19 cellular contexts compared by ENCODE assay signal in the genomic region with DNA sequence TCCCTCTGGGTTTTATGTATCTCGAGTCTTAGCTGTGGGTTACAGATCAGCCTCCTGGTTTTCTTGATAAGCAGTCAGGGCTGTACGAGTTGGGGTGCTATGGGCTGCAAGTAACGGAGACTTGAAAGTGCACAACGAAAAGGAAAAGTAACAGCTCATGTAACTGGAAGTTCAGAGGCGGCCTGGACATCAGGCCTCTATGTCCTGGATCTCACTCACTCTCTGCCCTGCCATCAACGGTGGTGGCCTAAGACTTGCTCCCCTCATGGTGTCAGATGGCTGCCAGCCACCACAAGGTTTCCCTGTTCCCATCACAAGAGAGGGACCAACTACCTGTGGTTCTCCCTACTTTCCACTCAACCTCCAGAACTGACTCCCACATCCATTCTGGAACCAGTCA. TPM values are rescaled to one million over a fixed set of nuclear protein-coding genes. Genes with fewer than 3 reads are reported as not detected.
A peak's percentile ranks its signal among the peaks of the same experiment; 100 is the strongest.
DNase-seq lines count a peak whose midpoint lies in the region; TF ChIP-seq lines count a peak whose summit lies in the region.
"Had no signal": no experiment of that assay in that cellular context is flagged by ENCODE, and none has a peak within 500 bp of the region (broad histone marks: within the 10 kb centered on the region; RNA-seq: fewer than 3 reads in every experiment).

No MANE protein-coding gene starts in this region.

- intact Hi-C loops in dorsolateral prefrontal cortex (cut with DNase I) (no loop called here), posterior vena cava (cut with DNase I) (no loop called here), tibial artery (cut with DNase I; ENCODE audit: low total_unique reads) (no loop called here)

- H3K36me3 ChIP-seq in tibial artery (no peaks in the 10 kb centered on the region), WERI-Rb-1 (no peaks in the 10 kb centered on the region)
- H3K36me3 ChIP-seq: SJSA1 had no signal

- peak; percentile 51 for DNase-seq in activated effector memory CD4-positive, alpha-beta T cell treated with anti-CD3 and anti-CD28 coated beads, Interleukin-2, amount 50 U/mL, for 16 hours
- DNase-seq in activated effector memory CD4-positive, alpha-beta T cell treated with Interleukin-2 at 50 U/mL for 16 hours = no peak
- DNase-seq in dorsolateral prefrontal cortex (peak in 1 of 10 donors; percentile 21), posterior vena cava (ENCODE audit: low spot score) (peak; percentile 30), tibial artery (no peak), NCI-H2227 (lab: John Stamatoyannopoulos, UW; ENCODE audit: unreplicated experiment) (no peak), WERI-Rb-1 (no peak)
- DNase-seq: C1 segment of cervical spinal cord; CD8-positive, alpha-beta memory T cell; DMS53; EL; GOT3; MV-4-11; NCI-H187; NCI-H526; PC-9 had no signal

- H3K9me3 ChIP-seq in tibial artery (no peaks in the 10 kb centered on the region), WERI-Rb-1 (ENCODE audit: severe bottlenecking) (no peaks in the 10 kb centered on the region)
- H3K9me3 ChIP-seq: SJSA1 had no signal

- peaks cover 0 to 24% (median 16%) of the 10 kb centered on the region in 4 donors for H3K4me1 ChIP-seq in tibial artery

- H3K4me3 ChIP-seq in dorsolateral prefrontal cortex (no peak overlapping the region), tibial artery (no peak overlapping the region), WERI-Rb-1 (ENCODE audit: low read depth, low read length) (no peak overlapping the region)
- H3K4me3 ChIP-seq: PC-9, SJSA1 had no signal

- H3K27ac ChIP-seq in dorsolateral prefrontal cortex = peak overlapping the region in 57 of 59 donors; percentile 2 to 100 (median 95)
- no peak overlapping the region for H3K27ac ChIP-seq in tibial artery
- no peak overlapping the region for H3K27ac ChIP-seq in WERI-Rb-1
- H3K27ac ChIP-seq: HL-60, KMS-11, PC-9, SJSA1 had no signal

- no peak for TF ChIP-seq CTCF in dorsolateral prefrontal cortex (IDR thresholded peaks at IDR 0.05 in 54 of 56, conservative IDR thresholded peaks at IDR 0.05 in 2 of 56; ENCODE audit: low read depth in 1 of 56, partially characterized antibody in 56 of 56)
- no peak for TF ChIP-seq CTCF in tibial artery (IDR thresholded peaks at IDR 0.05)
- no peak for TF ChIP-seq CTCF in WERI-Rb-1 (IDR thresholded peaks at IDR 0.05; ENCODE audit: low read depth, low read length)

- H3K27me3 ChIP-seq in dorsolateral prefrontal cortex (no peaks in the 10 kb centered on the region), tibial artery (peaks cover 0 to 64% of the 10 kb centered on the region in 2 donors), WERI-Rb-1 (ENCODE audit: insufficient read depth, low read depth, severe bottlenecking) (peaks cover 14% of the 10 kb centered on the region)

RNA-seq across cellular contexts. Expression of a gene that starts 4.8 kb away (rescaled TPM):
- total RNA-seq in dorsolateral prefrontal cortex (100 to 1,000 TPM; 133 to 356 (median 270) TPM), posterior vena cava (10 to 100 TPM in 1 of 2 donors, 1 to 10 TPM in 1; 3.9 to 18.3 TPM)
- total RNA-seq: CD8-positive, alpha-beta memory T cell; SJSA1 had no signal

Comparison
In these comparisons a context has a peak if more than half of its experiments do, and no peak if none do; other contexts are left out.
1. DNase-seq: peak in activated effector memory CD4-positive, alpha-beta T cell treated with anti-CD3 and anti-CD28 coated beads, Interleukin-2, amount 50 U/mL, for 16 hours (single experiment) and posterior vena cava (single experiment); none in activated effector memory CD4-positive, alpha-beta T cell treated with Interleukin-2 at 50 U/mL for 16 hours (single experiment), tibial artery (0 of 2), NCI-H2227 (single experiment) and WERI-Rb-1 (single experiment).
2. H3K27ac ChIP-seq: peak in dorsolateral prefrontal cortex (57 of 59); none in tibial artery (0 of 2) and WERI-Rb-1 (single experiment).
3. RNA of a gene that starts 4.8 kb away (total RNA-seq): 133 to 356 TPM in dorsolateral prefrontal cortex; 3.9 to 18.3 TPM in posterior vena cava; every median in the first group is over 4 times any median in the second.